In genomic region chr9:92948032-92948534, GRCh38 we compare ENCODE assay signal across 9 cellular contexts. TPM values are rescaled to one million over a fixed set of nuclear protein-coding genes. Genes with fewer than 3 reads are reported as not detected.
A peak's percentile ranks its signal among the peaks of the same experiment; 100 is the strongest.
DNase-seq lines count a peak whose midpoint lies in the region; ATAC-seq, FAIRE-seq and TF ChIP-seq lines count a peak whose summit lies in the region.
"Had no signal": no experiment of that assay in that cellular context is flagged by ENCODE, and none has a peak within 500 bp of the region (broad histone marks: within the 10 kb centered on the region; RNA-seq: fewer than 3 reads in every experiment).

No MANE protein-coding gene starts in this region.

- peaks cover 69% of the 10 kb centered on the region for H3K4me1 Mint-ChIP-seq in activated naive CD4-positive, alpha-beta T cell treated with anti-CD3 and anti-CD28 coated beads, Interleukin-2, amount 50 U/mL, for 24 hours
- peaks cover 45% of the 10 kb centered on the region for H3K4me1 Mint-ChIP-seq in activated CD8-positive, alpha-beta T cell treated with anti-CD3 and anti-CD28 coated beads, Interleukin-2, amount 10 ng/mL, durations not matched to agents 7 days and 5 days (ENCODE audit: low read depth)

- peak overlapping the region; percentile 72 for H3K27ac Mint-ChIP-seq in activated naive CD4-positive, alpha-beta T cell treated with anti-CD3 and anti-CD28 coated beads, Interleukin-2, amount 50 U/mL, for 24 hours
- no peak overlapping the region for H3K27ac Mint-ChIP-seq in activated CD8-positive, alpha-beta T cell treated with anti-CD3 and anti-CD28 coated beads, Interleukin-2, amount 10 ng/mL, durations not matched to agents 7 days and 5 days

- no peaks in the 10 kb centered on the region for H3K36me3 Mint-ChIP-seq in activated naive CD4-positive, alpha-beta T cell treated with anti-CD3 and anti-CD28 coated beads, Interleukin-2, amount 50 U/mL, for 24 hours
- H3K36me3 Mint-ChIP-seq in activated CD8-positive, alpha-beta T cell treated with anti-CD3 and anti-CD28 coated beads, Interleukin-2, amount 10 ng/mL, durations not matched to agents 7 days and 5 days (ENCODE audit: low read depth): peaks cover 5% of the 10 kb centered on the region

- H3K9me3 ChIP-seq in thoracic aorta: no peaks in the 10 kb centered on the region
- H3K9me3 ChIP-seq: mucosa of descending colon had no signal

- H3K36me3 ChIP-seq in thoracic aorta: no peaks in the 10 kb centered on the region

- ATAC-seq in activated CD8-positive, alpha-beta T cell treated with anti-CD3 and anti-CD28 coated beads, Interleukin-2, amount 10 ng/mL, durations not matched to agents 7 days and 5 days: no peak
- ATAC-seq in thoracic aorta (ENCODE audit: insufficient number of reproducible peaks, low FRiP score, low read depth): no peak
- ATAC-seq in GM21526 (IDR thresholded peaks at IDR 0.05; ENCODE audit: low FRiP score, unreplicated experiment): no peak

- CTCF ChIA-PET in activated CD8-positive, alpha-beta T cell treated with anti-CD3 and anti-CD28 coated beads, Interleukin-2, amount 10 ng/mL, durations not matched to agents 7 days and 5 days (lab: Charles Lee): interaction anchor here (1.3 kb wide), 1 partner anchor 188 kb away, joined by 3 read pairs; no protein-coding TSS in a partner anchor

- H3K4me1 ChIP-seq in thoracic aorta (ENCODE audit: control insufficient read depth in 1 of 2, low read depth in 2 of 2): peaks cover 0 to 6% of the 10 kb centered on the region in 2 donors

- H3K27me3 Mint-ChIP-seq in activated naive CD4-positive, alpha-beta T cell treated with anti-CD3 and anti-CD28 coated beads, Interleukin-2, amount 50 U/mL, for 24 hours: no peaks in the 10 kb centered on the region
- H3K27me3 Mint-ChIP-seq in activated CD8-positive, alpha-beta T cell treated with anti-CD3 and anti-CD28 coated beads, Interleukin-2, amount 10 ng/mL, durations not matched to agents 7 days and 5 days (ENCODE audit: low read depth): peaks cover 8% of the 10 kb centered on the region

- H3K9me3 Mint-ChIP-seq in activated naive CD4-positive, alpha-beta T cell treated with anti-CD3 and anti-CD28 coated beads, Interleukin-2, amount 50 U/mL, for 24 hours: no peaks in the 10 kb centered on the region
- H3K9me3 Mint-ChIP-seq in activated CD8-positive, alpha-beta T cell treated with anti-CD3 and anti-CD28 coated beads, Interleukin-2, amount 10 ng/mL, durations not matched to agents 7 days and 5 days (ENCODE audit: insufficient read depth): no peaks in the 10 kb centered on the region

- no peak for DNase-seq in activated naive CD4-positive, alpha-beta T cell (lab: John Stamatoyannopoulos, UW)
- DNase-seq in activated CD8-positive, alpha-beta T cell treated with anti-CD3 and anti-CD28 coated beads, Interleukin-2, amount 10 ng/mL, durations not matched to agents 7 days and 5 days: no peak
- DNase-seq in left kidney (ENCODE audit: low read depth, low spot score) (peak; percentile 48), thoracic aorta (ENCODE audit: low spot score) (no peak), D721Med (ENCODE audit: insufficient read length, low spot score) (no peak), putamen (ENCODE audit: low spot score) (no peak)
- DNase-seq: mucosa of descending colon had no signal

- H3K4me3 Mint-ChIP-seq in activated naive CD4-positive, alpha-beta T cell treated with anti-CD3 and anti-CD28 coated beads, Interleukin-2, amount 50 U/mL, for 24 hours: peak overlapping the region; percentile 93
- peak overlapping the region; percentile 76 for H3K4me3 Mint-ChIP-seq in activated CD8-positive, alpha-beta T cell treated with anti-CD3 and anti-CD28 coated beads, Interleukin-2, amount 10 ng/mL, durations not matched to agents 7 days and 5 days

- H3K27ac ChIP-seq in thoracic aorta: no peak overlapping the region

- peak overlapping the region; percentile 69 for H3K4me3 ChIP-seq in thoracic aorta
- H3K4me3 ChIP-seq: mucosa of descending colon had no signal

- TF ChIP-seq CTCF in thoracic aorta (IDR thresholded peaks at IDR 0.05) (no peak), D721Med (IDR thresholded peaks at IDR 0.05; ENCODE audit: insufficient read depth, missing control alignments) (no peak)

- no peaks in the 10 kb centered on the region for H3K27me3 ChIP-seq in thoracic aorta (replicated peaks; ENCODE audit: insufficient read depth)

- no peak for FAIRE-seq in D721Med (lab: Jason Lieb, UNC)

- POLR2A ChIA-PET in activated CD8-positive, alpha-beta T cell treated with anti-CD3 and anti-CD28 coated beads, Interleukin-2, amount 10 ng/mL, durations not matched to agents 7 days and 5 days (lab: Charles Lee): interaction anchor here (1.1 to 1.2 kb wide), 2 partner anchors 16 to 150 kb away, joined by 3 to 4 read pairs; no protein-coding TSS in a partner anchor

RNA-seq across cellular contexts. Expression of gene FGD3, which starts 0.8 kb away (rescaled TPM):
- 100 to 1,000 TPM; 104 to 107 TPM for total RNA-seq in activated CD8-positive, alpha-beta T cell treated with anti-CD3 and anti-CD28 coated beads, Interleukin-2, amount 10 ng/mL, durations not matched to agents 7 days and 5 days
- total RNA-seq in thoracic aorta: 10 to 100 TPM in 1 of 2 donors, 1 to 10 TPM in 1; 9.9 to 13.7 TPM

Comparison
In these comparisons a context has a peak if more than half of its experiments do, and no peak if none do; other contexts are left out.
1. RNA of gene FGD3, which starts 0.8 kb away (total RNA-seq): 104 to 107 TPM in activated CD8-positive, alpha-beta T cell treated with anti-CD3 and anti-CD28 coated beads, Interleukin-2, amount 10 ng/mL, durations not matched to agents 7 days and 5 days; 9.9 to 13.7 TPM in thoracic aorta; every median in the first group is over 4 times any median in the second.